In genomic region chr17:45808845-45809244, GRCh38 we compare ENCODE assay signal across 15 cellular contexts. TPM values are rescaled to one million over a fixed set of nuclear protein-coding genes. Genes with fewer than 3 reads are reported as not detected.
A peak's percentile ranks its signal among the peaks of the same experiment; 100 is the strongest.
DNase-seq lines count a peak whose midpoint lies in the region; ATAC-seq and TF ChIP-seq lines count a peak whose summit lies in the region.
"Had no signal": no experiment of that assay in that cellular context is flagged by ENCODE, and none has a peak within 500 bp of the region (broad histone marks: within the 10 kb centered on the region; RNA-seq: fewer than 3 reads in every experiment).

No MANE protein-coding gene starts in this region.

- H3K4me3 Mint-ChIP-seq in activated CD8-positive, alpha-beta memory T cell treated with anti-CD3 and anti-CD28 coated beads, Interleukin-2, amount 10 ng/mL, durations not matched to agents 7 days and 5 days, result no peak overlapping the region
- H3K4me3 Mint-ChIP-seq in neural progenitor cell, result peak overlapping the region; percentile 8
- H3K4me3 Mint-ChIP-seq: CD4-positive, CD25-positive, alpha-beta regulatory T cell; CD8-positive, alpha-beta memory T cell had no signal

- H3F3A ChIP-seq in neural progenitor cell (ENCODE audit: low read depth), result no peaks in the 10 kb centered on the region

- H4K20me1 ChIP-seq in neural progenitor cell (ENCODE audit: low read depth), result no peaks in the 10 kb centered on the region

- no peak overlapping the region for H3K4me2 ChIP-seq in neural progenitor cell

- no peaks in the 10 kb centered on the region for H3K4me1 Mint-ChIP-seq in activated CD8-positive, alpha-beta memory T cell treated with anti-CD3 and anti-CD28 coated beads, Interleukin-2, amount 10 ng/mL, durations not matched to agents 7 days and 5 days
- H3K4me1 Mint-ChIP-seq in neural progenitor cell, result peaks cover 12% of the 10 kb centered on the region
- H3K4me1 Mint-ChIP-seq: CD4-positive, CD25-positive, alpha-beta regulatory T cell; CD8-positive, alpha-beta memory T cell had no signal

- peak overlapping the region; percentile 34 for H3K27ac Mint-ChIP-seq in activated CD8-positive, alpha-beta memory T cell treated with anti-CD3 and anti-CD28 coated beads, Interleukin-2, amount 10 ng/mL, durations not matched to agents 7 days and 5 days
- no peak overlapping the region for H3K27ac Mint-ChIP-seq in neural progenitor cell
- H3K27ac Mint-ChIP-seq: CD4-positive, CD25-positive, alpha-beta regulatory T cell; CD8-positive, alpha-beta memory T cell had no signal

- in situ Hi-C loops in GM13977 (cut with MboI; ENCODE audit: low pct_unique_long_range_greater_than_20kb, low sequenced_read_pairs, unreplicated experiment), result no loop called here

- DNase-seq in activated CD8-positive, alpha-beta memory T cell treated with anti-CD3 and anti-CD28 coated beads, Interleukin-2, amount 10 ng/mL, durations not matched to agents 7 days and 5 days, result no peak
- no peak for DNase-seq in activated CD8-positive, alpha-beta memory T cell treated with anti-CD3 and anti-CD28 coated beads, Interleukin-2, amount 50 U/mL, for 48 hours
- DNase-seq in NCI-H69 (lab: John Stamatoyannopoulos, UW) (peak; percentile 81), neural progenitor cell (ENCODE audit: low spot score) (no peak), GM13977 (ENCODE audit: low spot score) (no peak)
- DNase-seq: ACHN; Caco-2; CD4-positive, CD25-positive, alpha-beta regulatory T cell; CD8-positive, alpha-beta memory T cell; GOT3; H7 had no signal

- no peak overlapping the region for H2AFZ ChIP-seq in neural progenitor cell (replicated peaks)

- peaks cover 11% of the 10 kb centered on the region for H3K4me1 ChIP-seq in neural progenitor cell
- H3K4me1 ChIP-seq: BE2C, Caco-2 had no signal

- H3K79me2 ChIP-seq in neural progenitor cell (ENCODE audit: low read depth), result no peaks in the 10 kb centered on the region

- ATAC-seq in activated CD8-positive, alpha-beta memory T cell treated with anti-CD3 and anti-CD28 coated beads, Interleukin-2, amount 10 ng/mL, durations not matched to agents 7 days and 5 days, result no peak
- ATAC-seq in GM18907 (IDR thresholded peaks at IDR 0.05; ENCODE audit: unreplicated experiment), result no peak

- TF ChIP-seq CTCF in neural progenitor cell (IDR thresholded peaks at IDR 0.05) (no peak), GM13977 (IDR thresholded peaks at IDR 0.05; ENCODE audit: extremely low read depth, insufficient read depth, missing control alignments) (no peak)

- no peak overlapping the region for H3K4me3 ChIP-seq in neural progenitor cell

- no peak overlapping the region for H3K27ac ChIP-seq in neural progenitor cell

- no peaks in the 10 kb centered on the region for H3K9me3 Mint-ChIP-seq in activated CD8-positive, alpha-beta memory T cell treated with anti-CD3 and anti-CD28 coated beads, Interleukin-2, amount 10 ng/mL, durations not matched to agents 7 days and 5 days (ENCODE audit: low read depth)
- no peaks in the 10 kb centered on the region for H3K9me3 Mint-ChIP-seq in neural progenitor cell
- H3K9me3 Mint-ChIP-seq: CD8-positive, alpha-beta memory T cell had no signal

- no peaks in the 10 kb centered on the region for H3K27me3 ChIP-seq in neural progenitor cell

- no peaks in the 10 kb centered on the region for H3K9me3 ChIP-seq in neural progenitor cell (ENCODE audit: low read depth)
- H3K9me3 ChIP-seq: BE2C had no signal

- H3K36me3 ChIP-seq in neural progenitor cell, result no peaks in the 10 kb centered on the region
- H3K36me3 ChIP-seq: BE2C had no signal

- no peaks in the 10 kb centered on the region for H3K36me3 Mint-ChIP-seq in activated CD8-positive, alpha-beta memory T cell treated with anti-CD3 and anti-CD28 coated beads, Interleukin-2, amount 10 ng/mL, durations not matched to agents 7 days and 5 days
- H3K36me3 Mint-ChIP-seq in neural progenitor cell, result no peaks in the 10 kb centered on the region
- H3K36me3 Mint-ChIP-seq: CD4-positive, CD25-positive, alpha-beta regulatory T cell; CD8-positive, alpha-beta memory T cell had no signal

- H3K9ac ChIP-seq in neural progenitor cell, result no peak overlapping the region

- H3K27me3 Mint-ChIP-seq in activated CD8-positive, alpha-beta memory T cell treated with anti-CD3 and anti-CD28 coated beads, Interleukin-2, amount 10 ng/mL, durations not matched to agents 7 days and 5 days, result peaks cover 13% of the 10 kb centered on the region
- H3K27me3 Mint-ChIP-seq in neural progenitor cell (ENCODE audit: insufficient read depth, low read depth), result peaks cover 17% of the 10 kb centered on the region

- CTCF ChIA-PET in activated CD8-positive, alpha-beta memory T cell treated with anti-CD3 and anti-CD28 coated beads, Interleukin-2, amount 10 ng/mL, durations not matched to agents 7 days and 5 days (lab: Charles Lee), result interaction anchor here (1.1 kb wide), 1 partner anchor 169 kb away, joined by 3 read pairs; no protein-coding TSS in a partner anchor

RNA-seq across cellular contexts. Expression of gene CRHR1, which starts 24.7 kb away (rescaled TPM):
- total RNA-seq in activated CD8-positive, alpha-beta memory T cell treated with anti-CD3 and anti-CD28 coated beads, Interleukin-2, amount 10 ng/mL, durations not matched to agents 7 days and 5 days, result not detected
- total RNA-seq in neural progenitor cell (ENCODE audit: low replicate concordance), result 2.9 and 3.4 TPM in 2 replicates
- total RNA-seq: Caco-2; CD4-positive, CD25-positive, alpha-beta regulatory T cell; CD8-positive, alpha-beta memory T cell; HT-29 had no signal

RNA-seq across cellular contexts. Expression of gene SPPL2C, which starts 35.8 kb away (rescaled TPM):
- total RNA-seq in activated CD8-positive, alpha-beta memory T cell treated with anti-CD3 and anti-CD28 coated beads, Interleukin-2, amount 10 ng/mL, durations not matched to agents 7 days and 5 days, result not detected
- not detected in 2 replicates for total RNA-seq in neural progenitor cell (ENCODE audit: low replicate concordance)
- total RNA-seq: A172; Caco-2; CD4-positive, CD25-positive, alpha-beta regulatory T cell; CD8-positive, alpha-beta memory T cell; H7; HT-29 had no signal
